Comparison of ENCODE assay signal across 1 cellular context in genomic region chr15:100107606-100108225, GRCh38.
TF ChIP-seq lines count a peak whose summit lies in the region.

No MANE protein-coding gene starts in this region.

TF ChIP-seq in HepG2, 621 proteins besides CTCF, POLR2A, EP300 and RAD21 (continued from another document):
- TF ChIP-seq, protein P1, sequence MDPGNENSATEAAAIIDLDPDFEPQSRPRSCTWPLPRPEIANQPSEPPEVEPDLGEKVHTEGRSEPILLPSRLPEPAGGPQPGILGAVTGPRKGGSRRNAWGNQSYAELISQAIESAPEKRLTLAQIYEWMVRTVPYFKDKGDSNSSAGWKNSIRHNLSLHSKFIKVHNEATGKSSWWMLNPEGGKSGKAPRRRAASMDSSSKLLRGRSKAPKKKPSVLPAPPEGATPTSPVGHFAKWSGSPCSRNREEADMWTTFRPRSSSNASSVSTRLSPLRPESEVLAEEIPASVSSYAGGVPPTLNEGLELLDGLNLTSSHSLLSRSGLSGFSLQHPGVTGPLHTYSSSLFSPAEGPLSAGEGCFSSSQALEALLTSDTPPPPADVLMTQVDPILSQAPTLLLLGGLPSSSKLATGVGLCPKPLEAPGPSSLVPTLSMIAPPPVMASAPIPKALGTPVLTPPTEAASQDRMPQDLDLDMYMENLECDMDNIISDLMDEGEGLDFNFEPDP (CRISPR knock-in tag; conservative IDR thresholded peaks at IDR 0.05): no peak
- TF ChIP-seq ZNF562 (CRISPR knock-in tag; IDR thresholded peaks at IDR 0.05; ENCODE audit: borderline replicate concordance): no peak
